Comparison of ENCODE assay signal across 10 cellular contexts in genomic region chr11:122852071-122852831, GRCh38. TPM values are rescaled to one million over a fixed set of nuclear protein-coding genes. Genes with fewer than 3 reads are reported as not detected.
DNase-seq lines count a peak whose midpoint lies in the region; ATAC-seq and TF ChIP-seq lines count a peak whose summit lies in the region.
"Had no signal": no experiment of that assay in that cellular context is flagged by ENCODE, and none has a peak within 500 bp of the region (broad histone marks: within the 10 kb centered on the region; RNA-seq: fewer than 3 reads in every experiment).

No MANE protein-coding gene starts in this region.

- H2BK5ac ChIP-seq in trophoblast cell (ENCODE audit: low read depth, low read length, poor library complexity) = no peak overlapping the region

- H3K27me3 ChIP-seq in WERI-Rb-1 (ENCODE audit: insufficient read depth, low read depth, severe bottlenecking) (peaks cover 10% of the 10 kb centered on the region), trophoblast cell (ENCODE audit: insufficient read depth, low read length) (no peaks in the 10 kb centered on the region)

- no peak overlapping the region for H3K23ac ChIP-seq in trophoblast cell (ENCODE audit: low read length)

- ATAC-seq in HG02970 (IDR thresholded peaks at IDR 0.05; ENCODE audit: low FRiP score, unreplicated experiment) = no peak
- ATAC-seq: K562 had no signal

- no peak overlapping the region for H3K9ac ChIP-seq in trophoblast cell (ENCODE audit: low read length)

- peak overlapping the region; percentile 7 for H4K91ac ChIP-seq in trophoblast cell (ENCODE audit: low read depth, low read length)

- no peak overlapping the region for H2BK120ac ChIP-seq in trophoblast cell (ENCODE audit: insufficient read depth, low read length, poor library complexity)

- no peak for TF ChIP-seq CTCF in WERI-Rb-1 (IDR thresholded peaks at IDR 0.05; ENCODE audit: low read depth, low read length)
- TF ChIP-seq CTCF in GM20000 (IDR thresholded peaks at IDR 0.05; ENCODE audit: extremely low read depth, missing control alignments) = no peak

- H3K27ac ChIP-seq in WERI-Rb-1 = no peak overlapping the region
- peak overlapping the region; percentile 82 for H3K27ac ChIP-seq in caudate nucleus (ENCODE audit: low read depth, low read length)
- no peak overlapping the region for H3K27ac ChIP-seq in trophoblast cell (ENCODE audit: low read depth, low read length)

- peaks cover 7 to 8% of the 10 kb centered on the region in 2 experiments for H3K4me1 ChIP-seq in trophoblast cell (ENCODE audit: control insufficient read depth in 1 of 2, insufficient read depth in 2 of 2, low read length in 2 of 2)

- H3K9me3 ChIP-seq in WERI-Rb-1 (ENCODE audit: severe bottlenecking) (no peaks in the 10 kb centered on the region), trophoblast cell (ENCODE audit: insufficient read depth, low read depth, low read length) (no peaks in the 10 kb centered on the region)

- H3K79me2 ChIP-seq in trophoblast cell (ENCODE audit: control insufficient read depth, insufficient read depth, low read length, poor library complexity) = no peaks in the 10 kb centered on the region

- no CpG with 5 or more reads among the region's 10 CpGs for WGBS in trophoblast cell (ENCODE audit: extremely low coverage, insufficient coverage, insufficient read length)

- H3K36me3 ChIP-seq in WERI-Rb-1 (no peaks in the 10 kb centered on the region), trophoblast cell (ENCODE audit: control insufficient read depth in 1 of 2, insufficient read depth in 2 of 2, low read length in 2 of 2) (no peaks in the 10 kb centered on the region)

- H2BK12ac ChIP-seq in trophoblast cell (ENCODE audit: low read length) = peak overlapping the region; percentile 6

- H4K8ac ChIP-seq in trophoblast cell (ENCODE audit: low read depth, low read length) = no peak overlapping the region

- peaks cover 5% of the 10 kb centered on the region for H3K79me1 ChIP-seq in trophoblast cell (ENCODE audit: low read length)

- peak; percentile 33 for DNase-seq in EH (ENCODE audit: low read depth)
- DNase-seq in WERI-Rb-1 = peak; percentile 13
- DNase-seq in caudate nucleus (lab: John Stamatoyannopoulos, UW) = peak in 34 of 61 donors; percentile 5 to 88 (median 38)
- peak in 1 of 2 donors; percentile 14 for DNase-seq in trophoblast cell
- no peak for DNase-seq in UCSD-AML1 (lab: John Stamatoyannopoulos, UW; ENCODE audit: unreplicated experiment)
- no peak for DNase-seq in AML-193 (lab: John Stamatoyannopoulos, UW)
- no peak for DNase-seq in GM20000 (ENCODE audit: low spot score)
- DNase-seq: GF-D8 had no signal

- H2AFZ ChIP-seq in trophoblast cell (ENCODE audit: insufficient read depth, low read length, poor library complexity) = no peak overlapping the region

- H3K4me2 ChIP-seq in trophoblast cell (ENCODE audit: low read length) = no peak overlapping the region

- H2AK5ac ChIP-seq in trophoblast cell (ENCODE audit: low read length) = no peak overlapping the region

- H3K18ac ChIP-seq in trophoblast cell (ENCODE audit: low read length) = no peak overlapping the region

- H4K12ac ChIP-seq in trophoblast cell (ENCODE audit: low read depth, low read length) = no peak overlapping the region

- H3K4ac ChIP-seq in trophoblast cell (ENCODE audit: low read depth, low read length) = no peak overlapping the region

- H3K14ac ChIP-seq in trophoblast cell (ENCODE audit: low read length) = no peak overlapping the region

- H3K4me3 ChIP-seq in WERI-Rb-1 (ENCODE audit: low read depth, low read length) (no peak overlapping the region), trophoblast cell (ENCODE audit: low read depth, low read length) (no peak overlapping the region)
- H3K4me3 ChIP-seq: K562 had no signal

RNA-seq across cellular contexts. Expression of gene CRTAM, which starts 14.0 kb away (rescaled TPM):
- 0.03 and 0.04 TPM in 2 replicates for polyA plus RNA-seq in trophoblast cell (2013)
- polyA plus RNA-seq: K562 had no signal

RNA-seq across cellular contexts. Expression of gene JHY, which starts 30.3 kb away (rescaled TPM):
- 3.2 and 3.3 TPM in 2 replicates for polyA plus RNA-seq in trophoblast cell (2013)
- polyA plus RNA-seq: K562 had no signal

Comparison
In these comparisons a context has a peak if more than half of its experiments do, and no peak if none do; other contexts are left out.
1. DNase-seq: peak in EH (single experiment), WERI-Rb-1 (single experiment) and caudate nucleus (34 of 61); none in UCSD-AML1 (single experiment), AML-193 (0 of 2) and GM20000 (single experiment).